ENCODE assay signal across 24 cellular contexts in genomic region chr10:119278126-119278701, GRCh38.
"Had no signal": no experiment of that assay in that cellular context is flagged by ENCODE, and none has a peak within 500 bp of the region (broad histone marks: within the 10 kb centered on the region; RNA-seq: fewer than 3 reads in every experiment).

No MANE protein-coding gene starts in this region.

- H3K4me3 ChIP-seq: adrenal gland, colonic mucosa, prostate gland, suprapubic skin, tibial nerve, uterus had no signal

- H3K36me3 ChIP-seq: adrenal gland, colonic mucosa, prostate gland, suprapubic skin, tibial nerve, uterus had no signal

- H3K9me3 ChIP-seq: adrenal gland, colonic mucosa, prostate gland, suprapubic skin, tibial nerve, uterus had no signal

- H3K4me1 ChIP-seq: colonic mucosa, prostate gland had no signal

- H3K27me3 ChIP-seq: adrenal gland, colonic mucosa, suprapubic skin, tibial nerve, uterus had no signal

- DNase-seq: activated CD4-positive, alpha-beta T cell treated with anti-CD3 and anti-CD28 coated beads for 1 hour; activated CD4-positive, alpha-beta T cell treated with anti-CD3 and anti-CD28 coated beads, Interleukin-2, amount 50 U/mL, for 1 hour; activated CD8-positive, alpha-beta T cell treated with anti-CD3 and anti-CD28 coated beads, Interleukin-2, amount 10 ng/mL, durations not matched to agents 7 days and 5 days; activated gamma-delta T cell treated with Interleukin-2 at 50 U/mL for 16 hours; activated T-cell treated with anti-CD3 and anti-CD28 coated beads, Interleukin-2, amount 50 U/mL, for 1 hour; adrenal gland; colonic mucosa; endodermal cell; immature natural killer cell; left ventricle myocardium superior; mammary epithelial cell; natural killer cell; stimulated activated CD4-positive, alpha-beta T cell treated with anti-CD3 and anti-CD28 coated beads, Interleukin-1b, Interleukin-23, amount 100 ng/mL, for 48 hours; stimulated activated naive CD8-positive, alpha-beta T cell treated with anti-CD3 and anti-CD28 coated beads, Interleukin-15, amount 100 ng/mL, for 72 hours; T-cell; uterus had no signal

- H3K9me3 Mint-ChIP-seq: central memory CD8-positive, alpha-beta T cell; endodermal cell; immature natural killer cell; natural killer cell; stimulated activated effector memory CD8-positive, alpha-beta T cell treated with anti-CD3 and anti-CD28 coated beads, Interleukin-12 subunit alpha, Interleukin-12 subunit beta, amount 100 ng/mL, for 72 hours; stimulated activated naive CD8-positive, alpha-beta T cell treated with anti-CD3 and anti-CD28 coated beads, Interleukin-15, amount 100 ng/mL, for 72 hours; T-cell had no signal

- H3K36me3 Mint-ChIP-seq: natural killer cell; stimulated activated effector memory CD8-positive, alpha-beta T cell treated with anti-CD3 and anti-CD28 coated beads, Interleukin-12 subunit alpha, Interleukin-12 subunit beta, amount 100 ng/mL, for 72 hours had no signal

- H3K27ac Mint-ChIP-seq: activated CD8-positive, alpha-beta T cell treated with anti-CD3 and anti-CD28 coated beads, Interleukin-2, amount 10 ng/mL, durations not matched to agents 7 days and 5 days; activated naive CD8-positive, alpha-beta T cell; endodermal cell; mesothelial cell of epicardium had no signal

- H3K27me3 Mint-ChIP-seq: activated naive CD8-positive, alpha-beta T cell; central memory CD8-positive, alpha-beta T cell; stimulated activated naive CD8-positive, alpha-beta T cell treated with anti-CD3 and anti-CD28 coated beads, Interleukin-15, amount 100 ng/mL, for 72 hours; T-cell had no signal

- H3K27ac ChIP-seq: adrenal gland, colonic mucosa, prostate gland, suprapubic skin, uterus had no signal

- H3K4me3 Mint-ChIP-seq: activated CD8-positive, alpha-beta T cell treated with anti-CD3 and anti-CD28 coated beads, Interleukin-2, amount 10 ng/mL, durations not matched to agents 7 days and 5 days; activated naive CD8-positive, alpha-beta T cell; central memory CD8-positive, alpha-beta T cell; endodermal cell; immature natural killer cell; mesothelial cell of epicardium; natural killer cell; stimulated activated effector memory CD8-positive, alpha-beta T cell treated with anti-CD3 and anti-CD28 coated beads, Interleukin-12 subunit alpha, Interleukin-12 subunit beta, amount 100 ng/mL, for 72 hours; stimulated activated naive CD8-positive, alpha-beta T cell treated with anti-CD3 and anti-CD28 coated beads, Interleukin-15, amount 100 ng/mL, for 72 hours; T-cell had no signal

- ATAC-seq: activated CD8-positive, alpha-beta T cell treated with anti-CD3 and anti-CD28 coated beads, Interleukin-2, amount 10 ng/mL, durations not matched to agents 7 days and 5 days; left ventricle myocardium superior; natural killer cell; right cardiac atrium; stimulated activated effector memory CD8-positive, alpha-beta T cell treated with anti-CD3 and anti-CD28 coated beads, Interleukin-12 subunit alpha, Interleukin-12 subunit beta, amount 100 ng/mL, for 72 hours; stimulated activated naive CD8-positive, alpha-beta T cell treated with anti-CD3 and anti-CD28 coated beads, Interleukin-15, amount 100 ng/mL, for 72 hours; T-cell had no signal
